Comparison of ENCODE assay signal across 8 cellular contexts in genomic region chr6:137309078-137309762, GRCh38.
DNase-seq lines count a peak whose midpoint lies in the region; ATAC-seq and TF ChIP-seq lines count a peak whose summit lies in the region.

No MANE protein-coding gene starts in this region.

- peak overlapping the region; percentile 37; the same call in 1 of the 2 replicates for H3K27ac ChIP-seq in SJCRH30

- intact Hi-C loops in posterior cingulate gyrus (cut with DNase I), result no loop called here

- no peaks in the 10 kb centered on the region for H3K27me3 ChIP-seq in SJCRH30

- DNase-seq in DMS 273 (lab: John Stamatoyannopoulos, UW; ENCODE audit: unreplicated experiment) (peak; percentile 91), HPDE6-E6E7 (ENCODE audit: extremely low spot score) (peak; percentile 76), SJCRH30 (peak; percentile 82 to 83), fibroblast of the aortic adventitia (ENCODE audit: low read depth) (peak; percentile 49), posterior cingulate gyrus (peak in 6 of 10 donors; percentile 12 to 88 (median 24)), GM10266 (ENCODE audit: extremely low spot score) (no peak)

- H3K36me3 ChIP-seq in SJCRH30, result no peaks in the 10 kb centered on the region

- H3K4me3 ChIP-seq in SJCRH30, result no peak overlapping the region
- no peak overlapping the region for H3K4me3 ChIP-seq in fibroblast of the aortic adventitia (ENCODE audit: low read depth, low read length)

- peaks cover 23% of the 10 kb centered on the region for H3K4me1 ChIP-seq in SJCRH30

- TF ChIP-seq CTCF in fibroblast of the aortic adventitia (IDR thresholded peaks at IDR 0.05; ENCODE audit: insufficient read depth, low read length) (no peak), GM10266 (IDR thresholded peaks at IDR 0.05; ENCODE audit: control insufficient read depth, insufficient read depth, low read depth, missing control alignments) (no peak)

- H3K9me3 ChIP-seq in SJCRH30 (replicated peaks), result no peaks in the 10 kb centered on the region

- ATAC-seq in HG02981 (IDR thresholded peaks at IDR 0.05; ENCODE audit: unreplicated experiment) (no peak), GM19328 (IDR thresholded peaks at IDR 0.05; ENCODE audit: unreplicated experiment) (no peak)
